Comparison of ENCODE assay signal across 8 cellular contexts in genomic region chr12:106249411-106250135, GRCh38. TPM values are rescaled to one million over a fixed set of nuclear protein-coding genes. Genes with fewer than 3 reads are reported as not detected.
DNase-seq lines count a peak whose midpoint lies in the region; ATAC-seq and TF ChIP-seq lines count a peak whose summit lies in the region.

No MANE protein-coding gene starts in this region.

- peaks cover 32% of the 10 kb centered on the region for H3K4me1 ChIP-seq in CD8-positive, alpha-beta T cell (ENCODE audit: insufficient read depth, low read length)
- H3K4me1 ChIP-seq in skeletal muscle satellite cell (ENCODE audit: control insufficient read depth, insufficient read depth, low read length), result peaks cover 22% of the 10 kb centered on the region

- H3K4me2 ChIP-seq in skeletal muscle satellite cell (ENCODE audit: low read length), result peak overlapping the region; percentile 94

- TF ChIP-seq POLR2A in GM19193 (IDR thresholded peaks at IDR 0.05; ENCODE audit: extremely low read depth, insufficient read depth, insufficient read length), result peak; percentile 20

- H3K27ac Mint-ChIP-seq in CD8-positive, alpha-beta T cell, result peak overlapping the region; percentile 95

- H3K4me3 Mint-ChIP-seq in CD8-positive, alpha-beta T cell, result peak overlapping the region; percentile 86

- H3K27me3 Mint-ChIP-seq in CD8-positive, alpha-beta T cell (ENCODE audit: low read depth), result no peaks in the 10 kb centered on the region

- H3K27me3 ChIP-seq in CD8-positive, alpha-beta T cell (ENCODE audit: insufficient read depth, low read length), result no peaks in the 10 kb centered on the region
- no peaks in the 10 kb centered on the region for H3K27me3 ChIP-seq in skeletal muscle satellite cell (ENCODE audit: control insufficient read depth, insufficient read depth, low read length)

- H3K9ac ChIP-seq in skeletal muscle satellite cell (ENCODE audit: low read depth, low read length), result peak overlapping the region; percentile 99

- intact Hi-C loops in CD8-positive, alpha-beta T cell (cut with DNase I, micrococcal nuclease), result loop anchor here (2.0 to 10.0 kb wide), 5 partner anchors 33 to 1513 kb away; partner anchors contain the start of genes PRDM4 (in 1 of the 2) and TMEM263 (in 1 of the 2)

- no peaks in the 10 kb centered on the region for H3K36me3 ChIP-seq in CD8-positive, alpha-beta T cell (ENCODE audit: insufficient read depth, low read length)
- peaks cover 6% of the 10 kb centered on the region for H3K36me3 ChIP-seq in skeletal muscle satellite cell (ENCODE audit: insufficient read depth, low read length)

- POLR2A ChIA-PET in CD8-positive, alpha-beta T cell (lab: Charles Lee), result interaction anchor here (1.7 to 2.7 kb wide), 3 partner anchors 22 to 53 kb away, joined by 6 to 23 read pairs (median 11); partner anchors contain the start of gene TCP11L2

- peak overlapping the region; percentile 73 for H3K27ac ChIP-seq in CD8-positive, alpha-beta T cell (ENCODE audit: low read depth, low read length)

- no peak for TF ChIP-seq CTCF in CD8-positive, alpha-beta T cell (IDR thresholded peaks at IDR 0.05)

- peaks cover 27% of the 10 kb centered on the region for H3K4me1 Mint-ChIP-seq in CD8-positive, alpha-beta T cell (ENCODE audit: low read depth)

- H3K9me3 Mint-ChIP-seq in CD8-positive, alpha-beta T cell, result no peaks in the 10 kb centered on the region

- H3K9me3 ChIP-seq in CD8-positive, alpha-beta T cell (ENCODE audit: low read length), result no peaks in the 10 kb centered on the region
- H3K9me3 ChIP-seq in skeletal muscle satellite cell (replicated peaks; ENCODE audit: low read length), result no peaks in the 10 kb centered on the region

- no peak for DNase-seq in CD8-positive, alpha-beta T cell
- DNase-seq in cerebellum (ENCODE audit: low spot score) (peak; percentile 59), DMS153 (lab: John Stamatoyannopoulos, UW) (no peak), D341Med (ENCODE audit: low spot score) (no peak), NCI-H2081 treated with DMSO at 0.1 percent for 48 hours (lab: John Stamatoyannopoulos, UW) (no peak)

- CTCF ChIA-PET in CD8-positive, alpha-beta T cell (lab: Charles Lee), result interaction anchor here (2.2 kb wide), 1 partner anchor 22 kb away, joined by 5 read pairs; no protein-coding TSS in a partner anchor

- no peaks in the 10 kb centered on the region for H3K36me3 Mint-ChIP-seq in CD8-positive, alpha-beta T cell

- no peak for ATAC-seq in CD8-positive, alpha-beta T cell
- peak; percentile 70 for ATAC-seq in HG03103 (IDR thresholded peaks at IDR 0.05; ENCODE audit: low read depth, unreplicated experiment)

- H3K4me3 ChIP-seq in CD8-positive, alpha-beta T cell (ENCODE audit: low read depth, low read length), result no peak overlapping the region
- H3K4me3 ChIP-seq in skeletal muscle satellite cell (ENCODE audit: low read length), result no peak overlapping the region

RNA-seq across cellular contexts. Expression of gene CKAP4, which starts 1.8 kb away (rescaled TPM):
- 10 to 100 TPM; 19.3 to 19.7 TPM for total RNA-seq in CD8-positive, alpha-beta T cell
- total RNA-seq in cerebellum, result 25.1 TPM
- 169 and 179 TPM in 2 replicates for total RNA-seq in skeletal muscle satellite cell (2012; rRNA removed)

RNA-seq across cellular contexts. Expression of gene TCP11L2, which starts 53.0 kb away (rescaled TPM):
- 100 to 1,000 TPM; 130 to 133 TPM for total RNA-seq in CD8-positive, alpha-beta T cell
- total RNA-seq in cerebellum, result 34.7 TPM
- total RNA-seq in skeletal muscle satellite cell (2012; rRNA removed), result 10.3 and 10.9 TPM in 2 replicates
